Comparison of ENCODE assay signal across 1 cellular context in the genomic region with DNA sequence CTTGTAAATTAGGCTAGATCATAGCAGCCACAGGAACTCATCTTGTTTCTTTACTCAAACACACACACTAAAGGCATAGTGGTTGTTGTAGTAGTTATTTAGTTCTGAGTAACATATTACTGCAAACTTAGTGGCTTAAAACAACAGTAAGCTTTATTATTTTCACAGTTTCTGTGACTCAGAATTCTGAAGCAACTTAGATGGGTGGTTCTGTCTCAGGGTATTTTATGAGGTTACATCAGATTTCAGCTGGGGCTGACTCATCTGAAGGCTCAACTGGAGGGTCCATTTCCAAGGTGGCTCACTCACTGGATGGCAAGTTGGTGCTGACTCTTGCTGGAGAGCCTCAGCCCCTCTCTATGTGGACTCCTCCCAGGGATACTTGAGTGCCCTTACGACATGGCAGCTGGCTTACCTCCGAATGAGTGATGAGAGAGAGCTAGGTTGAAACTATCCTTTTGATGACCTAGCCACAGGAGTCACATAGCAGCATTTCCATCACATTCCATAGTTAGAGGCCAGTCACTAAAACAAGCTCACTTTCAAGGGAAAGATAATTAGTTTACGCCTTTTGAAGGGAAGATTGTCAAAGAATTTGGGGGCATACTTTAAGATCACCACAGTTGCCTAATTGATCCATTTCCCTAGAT.
TF ChIP-seq lines count a peak whose summit lies in the region.

No MANE protein-coding gene starts in this region.

TF ChIP-seq in GM23338, 12 proteins besides CTCF, POLR2A, EP300 and RAD21 (continued from another document):
- TF ChIP-seq ZNF462 (CRISPR knock-in tag; IDR thresholded peaks at IDR 0.05), result no peak
- TF ChIP-seq EZH2phosphoT487 (IDR thresholded peaks at IDR 0.05; ENCODE audit: unreplicated experiment), result no peak
- TF ChIP-seq CREB1 (CRISPR knock-in tag; IDR thresholded peaks at IDR 0.05; ENCODE audit: low read depth), result no peak
- no peak for TF ChIP-seq EZH2 (IDR thresholded peaks at IDR 0.05; ENCODE audit: low read depth, unreplicated experiment)
- TF ChIP-seq POLR2AphosphoS5 (IDR thresholded peaks at IDR 0.05; ENCODE audit: low read depth), result no peak
- TF ChIP-seq, protein P1, sequence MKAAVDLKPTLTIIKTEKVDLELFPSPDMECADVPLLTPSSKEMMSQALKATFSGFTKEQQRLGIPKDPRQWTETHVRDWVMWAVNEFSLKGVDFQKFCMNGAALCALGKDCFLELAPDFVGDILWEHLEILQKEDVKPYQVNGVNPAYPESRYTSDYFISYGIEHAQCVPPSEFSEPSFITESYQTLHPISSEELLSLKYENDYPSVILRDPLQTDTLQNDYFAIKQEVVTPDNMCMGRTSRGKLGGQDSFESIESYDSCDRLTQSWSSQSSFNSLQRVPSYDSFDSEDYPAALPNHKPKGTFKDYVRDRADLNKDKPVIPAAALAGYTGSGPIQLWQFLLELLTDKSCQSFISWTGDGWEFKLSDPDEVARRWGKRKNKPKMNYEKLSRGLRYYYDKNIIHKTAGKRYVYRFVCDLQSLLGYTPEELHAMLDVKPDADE (IDR thresholded peaks at IDR 0.05), result no peak
- no peak for TF ChIP-seq STAT1 (IDR thresholded peaks at IDR 0.05; ENCODE audit: unreplicated experiment)
- no peak for TF ChIP-seq JUNB (IDR thresholded peaks at IDR 0.05; ENCODE audit: unreplicated experiment)
- TF ChIP-seq NANOG (IDR thresholded peaks at IDR 0.05; ENCODE audit: borderline replicate concordance), result no peak
